In genomic region chr18:73920033-73920432, GRCh38 we compare ENCODE assay signal across 4 cellular contexts.
"Had no signal": no experiment of that assay in that cellular context is flagged by ENCODE, and none has a peak within 500 bp of the region (broad histone marks: within the 10 kb centered on the region; RNA-seq: fewer than 3 reads in every experiment).

No MANE protein-coding gene starts in this region.

- H3K27ac Mint-ChIP-seq: GM23338, H9 had no signal

- H3K4me2 ChIP-seq: GM23338 had no signal

- DNase-seq: H9, HCEC 1CT had no signal

- H3K4me3 Mint-ChIP-seq: GM23338, H9 had no signal

- H3K9me3 Mint-ChIP-seq: GM23338, H9 had no signal

- H3K4me3 ChIP-seq: GM23338, K562 had no signal

- ATAC-seq: GM23338, K562 had no signal

- H2AFZ ChIP-seq: GM23338 had no signal
